In genomic region chr1:224061436-224061835, GRCh38 we compare ENCODE assay signal across 2 cellular contexts.
A peak's percentile ranks its signal among the peaks of the same experiment; 100 is the strongest.
TF ChIP-seq lines count a peak whose summit lies in the region.

No MANE protein-coding gene starts in this region.

TF ChIP-seq in IMR-90, 13 proteins besides CTCF, POLR2A, EP300 and RAD21:
- TF ChIP-seq FOS (IDR thresholded peaks at IDR 0.05; ENCODE audit: low read depth, low read length): no peak
- TF ChIP-seq, protein P1, sequence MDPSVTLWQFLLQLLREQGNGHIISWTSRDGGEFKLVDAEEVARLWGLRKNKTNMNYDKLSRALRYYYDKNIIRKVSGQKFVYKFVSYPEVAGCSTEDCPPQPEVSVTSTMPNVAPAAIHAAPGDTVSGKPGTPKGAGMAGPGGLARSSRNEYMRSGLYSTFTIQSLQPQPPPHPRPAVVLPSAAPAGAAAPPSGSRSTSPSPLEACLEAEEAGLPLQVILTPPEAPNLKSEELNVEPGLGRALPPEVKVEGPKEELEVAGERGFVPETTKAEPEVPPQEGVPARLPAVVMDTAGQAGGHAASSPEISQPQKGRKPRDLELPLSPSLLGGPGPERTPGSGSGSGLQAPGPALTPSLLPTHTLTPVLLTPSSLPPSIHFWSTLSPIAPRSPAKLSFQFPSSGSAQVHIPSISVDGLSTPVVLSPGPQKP (IDR thresholded peaks at IDR 0.05; ENCODE audit: borderline replicate concordance, low read depth, low read length): no peak
- TF ChIP-seq CEBPB (IDR thresholded peaks at IDR 0.05; ENCODE audit: low read depth, low read length): no peak
- TF ChIP-seq BHLHE40 (IDR thresholded peaks at IDR 0.05; ENCODE audit: low read depth, low read length): no peak
- TF ChIP-seq RFX5 (IDR thresholded peaks at IDR 0.05; ENCODE audit: low read depth, low read length): no peak
- TF ChIP-seq SMC3 (IDR thresholded peaks at IDR 0.05; ENCODE audit: low read depth, low read length): no peak

TF ChIP-seq in SK-N-SH, 30 proteins besides CTCF, POLR2A, EP300 and RAD21:
- TF ChIP-seq TCF12 (IDR thresholded peaks at IDR 0.05) (peak; percentile 20; the same call in 1 of the 2 replicates), GABPA (IDR thresholded peaks at IDR 0.05; ENCODE audit: low read depth) (no peak), FOXJ3 (CRISPR knock-in tag; IDR thresholded peaks at IDR 0.05) (no peak), MEF2A (IDR thresholded peaks at IDR 0.05; ENCODE audit: borderline replicate concordance, low read depth) (no peak), JUND (IDR thresholded peaks at IDR 0.05) (no peak)
- TF ChIP-seq, protein P2, sequence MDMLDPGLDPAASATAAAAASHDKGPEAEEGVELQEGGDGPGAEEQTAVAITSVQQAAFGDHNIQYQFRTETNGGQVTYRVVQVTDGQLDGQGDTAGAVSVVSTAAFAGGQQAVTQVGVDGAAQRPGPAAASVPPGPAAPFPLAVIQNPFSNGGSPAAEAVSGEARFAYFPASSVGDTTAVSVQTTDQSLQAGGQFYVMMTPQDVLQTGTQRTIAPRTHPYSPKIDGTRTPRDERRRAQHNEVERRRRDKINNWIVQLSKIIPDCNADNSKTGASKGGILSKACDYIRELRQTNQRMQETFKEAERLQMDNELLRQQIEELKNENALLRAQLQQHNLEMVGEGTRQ (IDR thresholded peaks at IDR 0.05; ENCODE audit: borderline replicate concordance, low read depth, low read length): no peak
